17 cellular contexts compared by ENCODE assay signal in genomic region chr12:88764781-88765470, GRCh38.
DNase-seq lines count a peak whose midpoint lies in the region; TF ChIP-seq lines count a peak whose summit lies in the region.
"Had no signal": no experiment of that assay in that cellular context is flagged by ENCODE, and none has a peak within 500 bp of the region (broad histone marks: within the 10 kb centered on the region; RNA-seq: fewer than 3 reads in every experiment).

No MANE protein-coding gene starts in this region.

- no peak overlapping the region for H3K9ac ChIP-seq in adipocyte (ENCODE audit: low read length)
- H3K9ac ChIP-seq: BLaER1 treated with 17β-estradiol and CSF1 and Interleukin-3, amounts not matched to agents 10 nM and 100 nM had no signal

- no peaks in the 10 kb centered on the region for H3K27me3 ChIP-seq in adipocyte (replicated peaks; ENCODE audit: control insufficient read depth, insufficient read depth, low read length)
- H3K27me3 ChIP-seq: BLaER1 treated with 17β-estradiol and CSF1 and Interleukin-3, amounts not matched to agents 10 nM and 100 nM; SJCRH30 had no signal

- no peaks in the 10 kb centered on the region for H3K4me1 ChIP-seq in adipocyte (ENCODE audit: control insufficient read depth, insufficient read depth, low read length)
- H3K4me1 ChIP-seq: BLaER1 treated with 17β-estradiol and CSF1 and Interleukin-3, amounts not matched to agents 10 nM and 100 nM; SJCRH30 had no signal

- H3K36me3 ChIP-seq in adipocyte (ENCODE audit: control insufficient read depth, insufficient read depth, low read length, severe bottlenecking): no peaks in the 10 kb centered on the region
- H3K36me3 ChIP-seq: BLaER1 treated with 17β-estradiol and CSF1 and Interleukin-3, amounts not matched to agents 10 nM and 100 nM; SJCRH30 had no signal

- H3K9me3 ChIP-seq in adipocyte (ENCODE audit: control insufficient read depth, low read length): no peaks in the 10 kb centered on the region
- H3K9me3 ChIP-seq: BLaER1 treated with 17β-estradiol and CSF1 and Interleukin-3, amounts not matched to agents 10 nM and 100 nM; SJCRH30 had no signal

- H3K4me3 ChIP-seq in adipocyte (ENCODE audit: low read length) (no peak overlapping the region), fibroblast of pulmonary artery (replicated peaks; ENCODE audit: low read depth, low read length) (no peak overlapping the region)
- H3K4me3 ChIP-seq: BLaER1 treated with 17β-estradiol and CSF1 and Interleukin-3, amounts not matched to agents 10 nM and 100 nM; SJCRH30 had no signal

- DNase-seq in AG09319 (ENCODE audit: extremely low read depth, low read depth): peak; percentile 47
- DNase-seq in HCEC 1CT: peak; percentile 22
- peak; percentile 58 for DNase-seq in adipocyte (ENCODE audit: low read depth)
- DNase-seq in fibroblast of pulmonary artery (ENCODE audit: low read depth): peak; percentile 3
- DNase-seq in DMS153 (lab: John Stamatoyannopoulos, UW): no peak
- no peak for DNase-seq in DMS 273 treated with DMSO at 0.1 percent for 48 hours (lab: John Stamatoyannopoulos, UW)
- DNase-seq in NCI-H510A (lab: John Stamatoyannopoulos, UW): no peak
- no peak for DNase-seq in SHP77 (lab: John Stamatoyannopoulos, UW)
- DNase-seq: 8988T; CD8-positive, alpha-beta memory T cell; KBM-7; NCI-H1092 treated with DMSO at 0.1 percent for 48 hours; NCI-H1694 treated with DMSO at 0.1 percent for 48 hours; NCI-H345; NCI-H69 had no signal

- TF ChIP-seq CTCF in AG09319 (IDR thresholded peaks at IDR 0.05; ENCODE audit: low read depth, low read length) (no peak), fibroblast of pulmonary artery (IDR thresholded peaks at IDR 0.05; ENCODE audit: low read length, missing control alignments) (no peak)

Comparison
In these comparisons a context has a peak if more than half of its experiments do, and no peak if none do; other contexts are left out.
1. DNase-seq: peak in AG09319 (single experiment), HCEC 1CT (single experiment), adipocyte (single experiment) and fibroblast of pulmonary artery (single experiment); none in DMS153 (single experiment), DMS 273 treated with DMSO at 0.1 percent for 48 hours (single experiment), NCI-H510A (single experiment) and SHP77 (0 of 2).